ENCODE assay signal across 11 cellular contexts in the genomic region with DNA sequence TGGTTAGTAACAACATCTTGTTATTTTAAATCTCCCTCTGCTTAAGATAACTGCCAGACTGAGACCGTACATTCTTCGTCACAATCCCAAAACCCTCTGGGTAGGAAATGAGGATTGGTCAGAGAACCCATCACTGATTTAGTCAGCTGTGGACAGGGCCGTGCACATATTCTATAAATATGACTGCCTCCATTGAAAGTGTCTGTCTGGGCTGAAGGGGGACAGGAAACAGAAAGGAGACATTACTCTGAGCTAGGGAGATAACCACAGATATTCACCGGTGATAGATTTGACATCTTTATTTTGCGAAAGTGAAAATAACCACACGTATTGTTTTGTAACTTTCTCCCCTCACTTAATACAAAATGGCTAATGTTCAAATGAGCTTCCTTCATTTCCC. TPM values are rescaled to one million over a fixed set of nuclear protein-coding genes. Genes with fewer than 3 reads are reported as not detected.
DNase-seq lines count a peak whose midpoint lies in the region; ATAC-seq and TF ChIP-seq lines count a peak whose summit lies in the region.
"Had no signal": no experiment of that assay in that cellular context is flagged by ENCODE, and none has a peak within 500 bp of the region (broad histone marks: within the 10 kb centered on the region; RNA-seq: fewer than 3 reads in every experiment).

No MANE protein-coding gene starts in this region.

- no peaks in the 10 kb centered on the region for H3K27me3 Mint-ChIP-seq in chondrocyte (ENCODE audit: low read depth)

- no peak for DNase-seq in chondrocyte (ENCODE audit: low spot score)
- no peak for DNase-seq in SHP77 treated with DMSO at 0.1 percent for 48 hours (lab: John Stamatoyannopoulos, UW)
- no peak for DNase-seq in activated CD4-positive, CD25-positive, alpha-beta regulatory T cell treated with anti-CD3 and anti-CD28 coated beads, Interleukin-2, amount 50 U/mL, for 72 hours
- DNase-seq in activated naive CD4-positive, alpha-beta T cell (lab: John Stamatoyannopoulos, UW), result no peak
- DNase-seq: H7, NCI-H2081 treated with DMSO at 0.1 percent for 48 hours had no signal

- H3K4me1 Mint-ChIP-seq in chondrocyte (ENCODE audit: low read depth), result peaks cover 59% of the 10 kb centered on the region

- no peak overlapping the region for H3K4me3 Mint-ChIP-seq in chondrocyte (ENCODE audit: unreplicated experiment)
- H3K4me3 Mint-ChIP-seq: neural crest cell had no signal

- ATAC-seq in GM18502 (IDR thresholded peaks at IDR 0.05; ENCODE audit: poor library complexity, unreplicated experiment), result peak; percentile 87
- peak; percentile 86 for ATAC-seq in GM21390 (IDR thresholded peaks at IDR 0.05; ENCODE audit: unreplicated experiment)
- ATAC-seq in HG03135 (IDR thresholded peaks at IDR 0.05; ENCODE audit: unreplicated experiment), result peak; percentile 83
- no peak for ATAC-seq in HG03378 (IDR thresholded peaks at IDR 0.05; ENCODE audit: unreplicated experiment)

- H3K27ac Mint-ChIP-seq in chondrocyte (ENCODE audit: unreplicated experiment), result peak overlapping the region; percentile 42

- TF ChIP-seq CTCF in chondrocyte (IDR thresholded peaks at IDR 0.05), result no peak

- H3K9me3 Mint-ChIP-seq in chondrocyte (ENCODE audit: low read depth), result peaks cover 10% of the 10 kb centered on the region
- H3K9me3 Mint-ChIP-seq: neural crest cell had no signal

- no peaks in the 10 kb centered on the region for H3K36me3 Mint-ChIP-seq in chondrocyte (ENCODE audit: low read depth)

RNA-seq across cellular contexts. Expression of a gene that starts 36.9 kb away (rescaled TPM):
- total RNA-seq in chondrocyte, result 6.2 to 7.9 TPM (median 7.3 TPM) in 3 replicates
